16 cellular contexts compared by ENCODE assay signal in the genomic region with DNA sequence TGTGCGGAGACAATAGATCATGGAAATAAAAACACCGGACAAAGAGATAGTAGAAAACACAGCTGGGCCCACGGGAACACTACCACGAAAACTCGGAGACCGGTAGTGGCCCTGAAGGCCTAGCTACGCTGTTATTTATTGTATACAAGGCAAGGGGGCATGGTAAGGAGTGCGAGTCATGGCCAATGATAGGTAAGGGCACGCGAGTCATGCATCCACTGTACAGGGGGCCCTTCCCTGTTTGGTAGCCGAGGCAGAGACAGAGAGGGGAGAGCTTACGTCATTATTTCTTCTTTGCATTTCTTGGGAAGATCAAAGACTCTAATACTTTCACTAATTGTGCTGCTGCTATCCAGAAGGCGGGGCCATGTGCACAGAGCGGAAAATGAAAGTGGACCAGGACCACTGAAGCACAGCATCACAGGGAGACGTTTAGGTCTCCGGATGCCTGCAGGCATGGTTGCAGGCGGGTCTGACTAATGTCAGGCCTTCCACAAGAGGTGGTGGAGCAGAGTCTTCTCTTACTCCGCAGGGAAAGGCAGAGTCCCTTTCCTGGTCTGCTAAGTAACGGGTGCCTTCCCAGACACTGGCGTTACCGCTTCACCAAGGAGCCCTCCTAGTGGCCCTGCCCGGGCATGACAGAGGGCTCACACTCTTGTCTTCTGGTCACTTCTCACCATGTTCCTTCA.
DNase-seq lines count a peak whose midpoint lies in the region; ATAC-seq and TF ChIP-seq lines count a peak whose summit lies in the region.
"Had no signal": no experiment of that assay in that cellular context is flagged by ENCODE, and none has a peak within 500 bp of the region (broad histone marks: within the 10 kb centered on the region; RNA-seq: fewer than 3 reads in every experiment).

No MANE protein-coding gene starts in this region.

- H3K36me3 ChIP-seq in WERI-Rb-1: no peaks in the 10 kb centered on the region
- H3K36me3 ChIP-seq: ascending aorta, stomach had no signal

- no peaks in the 10 kb centered on the region for H3K27me3 ChIP-seq in WERI-Rb-1 (ENCODE audit: insufficient read depth, low read depth, severe bottlenecking)
- H3K27me3 ChIP-seq: ascending aorta, stomach had no signal

- H3K4me3 ChIP-seq in GM12865 (ENCODE audit: low read depth, low read length) (no peak overlapping the region), WERI-Rb-1 (ENCODE audit: low read depth, low read length) (no peak overlapping the region)
- H3K4me3 ChIP-seq: ascending aorta, stomach had no signal

- peaks cover 9% of the 10 kb centered on the region for H3K9me3 ChIP-seq in WERI-Rb-1 (ENCODE audit: severe bottlenecking)
- H3K9me3 ChIP-seq: ascending aorta had no signal

- peak; percentile 79 for DNase-seq in GM12865 (ENCODE audit: low read depth)
- no peak for DNase-seq in WERI-Rb-1
- DNase-seq in kidney glomerular epithelial cell (lab: John Stamatoyannopoulos, UW): peak; percentile 54
- no peak for DNase-seq in NCI-H526 (lab: John Stamatoyannopoulos, UW)
- DNase-seq in activated CD4-positive, alpha-beta T cell treated with anti-CD3 and anti-CD28 coated beads, Interleukin-2, amount 50 U/mL, for 4 hours: no peak
- DNase-seq: activated CD8-positive, alpha-beta memory T cell treated with anti-CD3 and anti-CD28 coated beads, Interleukin-2, amount 50 U/mL, for 48 hours; MV-4-11; NCI-H69; stomach; T-helper 1 cell had no signal

- H3K27ac ChIP-seq in 22Rv1: no peak overlapping the region
- no peak overlapping the region for H3K27ac ChIP-seq in WERI-Rb-1
- H3K27ac ChIP-seq: ascending aorta, C4-2B, epithelial cell of prostate, stomach had no signal

- TF ChIP-seq CTCF in 22Rv1 (IDR thresholded peaks at IDR 0.05) (peak; percentile 21; the same call in 1 of the 2 replicates), GM12865 (IDR thresholded peaks at IDR 0.05; ENCODE audit: insufficient read depth, low read depth, low read length, missing control alignments) (peak; percentile 28), WERI-Rb-1 (IDR thresholded peaks at IDR 0.05; ENCODE audit: low read depth, low read length) (0 out of 2 replicates have a peak, but pooled peaks have one; percentile 31)

- ATAC-seq in GM19324 (IDR thresholded peaks at IDR 0.05; ENCODE audit: low FRiP score, unreplicated experiment): no peak
- no peak for ATAC-seq in GM18861 (IDR thresholded peaks at IDR 0.05; ENCODE audit: unreplicated experiment)

Comparison
In these comparisons a context has a peak if more than half of its experiments do, and no peak if none do; other contexts are left out.
1. DNase-seq: peak in GM12865 (single experiment) and kidney glomerular epithelial cell (single experiment); none in WERI-Rb-1 (single experiment), NCI-H526 (0 of 2) and activated CD4-positive, alpha-beta T cell treated with anti-CD3 and anti-CD28 coated beads, Interleukin-2, amount 50 U/mL, for 4 hours (0 of 2).
2. Peak in every context shown above with its lines, with median percentiles within 50 percentile points of each other: CTCF ChIP-seq.